Comparison of ENCODE assay signal across 1 cellular context in genomic region chr3:48966876-48967361, GRCh38.
TF ChIP-seq lines count a peak whose summit lies in the region.

No MANE protein-coding gene starts in this region.

TF ChIP-seq in IMR-90, 13 proteins besides CTCF, POLR2A, EP300 and RAD21:
- TF ChIP-seq MAZ (IDR thresholded peaks at IDR 0.05; ENCODE audit: borderline replicate concordance, low read depth, low read length) (no peak), RFX5 (IDR thresholded peaks at IDR 0.05; ENCODE audit: low read depth, low read length) (no peak)
